23 cellular contexts compared by ENCODE assay signal in genomic region chr16:88524973-88525662, GRCh38. TPM values are rescaled to one million over a fixed set of nuclear protein-coding genes. Genes with fewer than 3 reads are reported as not detected.
DNase-seq lines count a peak whose midpoint lies in the region; ATAC-seq, FAIRE-seq and TF ChIP-seq lines count a peak whose summit lies in the region.
"Had no signal": no experiment of that assay in that cellular context is flagged by ENCODE, and none has a peak within 500 bp of the region (broad histone marks: within the 10 kb centered on the region; RNA-seq: fewer than 3 reads in every experiment).

No MANE protein-coding gene starts in this region.

- no peaks in the 10 kb centered on the region for H3K9me3 Mint-ChIP-seq in type B pancreatic cell

- no peak for TF ChIP-seq CTCF in right atrium auricular region (IDR thresholded peaks at IDR 0.05)
- TF ChIP-seq CTCF in bronchial epithelial cell (IDR thresholded peaks at IDR 0.05; ENCODE audit: insufficient read depth, low read length, severe bottlenecking), result no peak
- TF ChIP-seq CTCF in right lobe of liver (IDR thresholded peaks at IDR 0.05), result no peak
- no peak for TF ChIP-seq CTCF in type B pancreatic cell (conservative IDR thresholded peaks at IDR 0.05)

- H3K36me3 Mint-ChIP-seq in type B pancreatic cell, result no peaks in the 10 kb centered on the region

- H3K36me3 ChIP-seq in right atrium auricular region (no peaks in the 10 kb centered on the region), bronchial epithelial cell (ENCODE audit: control insufficient read depth, insufficient read depth, low read length) (no peaks in the 10 kb centered on the region), right lobe of liver (no peaks in the 10 kb centered on the region)
- H3K36me3 ChIP-seq: brain microvascular endothelial cell, ovary had no signal

- H3K27me3 Mint-ChIP-seq in type B pancreatic cell, result no peaks in the 10 kb centered on the region

- no peak for TF ChIP-seq POLR2A in right lobe of liver (IDR thresholded peaks at IDR 0.05)

- H3K9me3 ChIP-seq in right cardiac atrium (ENCODE audit: control insufficient read depth, low read length), result no peaks in the 10 kb centered on the region
- H3K9me3 ChIP-seq in right atrium auricular region, result no peaks in the 10 kb centered on the region
- no peaks in the 10 kb centered on the region for H3K9me3 ChIP-seq in right lobe of liver
- H3K9me3 ChIP-seq: ovary, sigmoid colon, tibial artery had no signal

- peaks cover 6% of the 10 kb centered on the region for H3K4me1 Mint-ChIP-seq in type B pancreatic cell (ENCODE audit: unreplicated experiment)

- ATAC-seq in right cardiac atrium (no peak), right lobe of liver (peak; percentile 31 to 36 (median 32)), GM19463 (IDR thresholded peaks at IDR 0.05; ENCODE audit: unreplicated experiment) (no peak), HG02642 (IDR thresholded peaks at IDR 0.05; ENCODE audit: poor library complexity, unreplicated experiment) (no peak)

- no peaks in the 10 kb centered on the region for H3K4me1 ChIP-seq in right cardiac atrium (ENCODE audit: control insufficient read depth, insufficient read depth, low read length)
- H3K4me1 ChIP-seq in right atrium auricular region, result peaks cover 0 to 43% of the 10 kb centered on the region in 2 donors
- peaks cover 0 to 12% (median 0%) of the 10 kb centered on the region in 4 donors for H3K4me1 ChIP-seq in right lobe of liver

- no peak overlapping the region for H3K27ac ChIP-seq in right cardiac atrium (ENCODE audit: low read length)
- H3K27ac ChIP-seq in right atrium auricular region, result no peak overlapping the region
- H3K27ac ChIP-seq in right lobe of liver, result no peak overlapping the region
- no peak overlapping the region for H3K27ac ChIP-seq in substantia nigra (ENCODE audit: low read depth, low read length, poor library complexity, severe bottlenecking)
- H3K27ac ChIP-seq: brain microvascular endothelial cell, sigmoid colon, tibial artery had no signal

- peak overlapping the region; percentile 71 for H3K27ac Mint-ChIP-seq in type B pancreatic cell

- no peak overlapping the region for H3K4me3 ChIP-seq in right cardiac atrium (ENCODE audit: low read length)
- H3K4me3 ChIP-seq in right atrium auricular region, result no peak overlapping the region
- H3K4me3 ChIP-seq in bronchial epithelial cell (ENCODE audit: low read depth, low read length), result no peak overlapping the region
- H3K4me3 ChIP-seq in right lobe of liver, result no peak overlapping the region
- H3K4me3 ChIP-seq: lung, ovary, sigmoid colon, tibial artery had no signal

- WGBS in right cardiac atrium, result 61% methylated on average over 18 of the region's 18 CpGs
- WGBS in right lobe of liver (ENCODE audit: insufficient coverage, low coverage, low lambda C conversion rate, missing lambda C conversion rate), result 14% methylated on average over 4 of the region's 18 CpGs

- H3K4me3 Mint-ChIP-seq in type B pancreatic cell, result no peak overlapping the region

- FAIRE-seq in bronchial epithelial cell (lab: Jason Lieb, UNC), result peak; percentile 83
- FAIRE-seq: TTC549 had no signal

- DNase-seq in right cardiac atrium, result peak; percentile 9 to 58 (median 45)
- DNase-seq in right atrium auricular region (ENCODE audit: low spot score), result no peak
- no peak for DNase-seq in bronchial epithelial cell (ENCODE audit: low read depth)
- peak in 1 of 3 donors; percentile 42 for DNase-seq in right lobe of liver
- DNase-seq in type B pancreatic cell (ENCODE audit: extremely low spot score, unreplicated experiment), result no peak
- no peak for DNase-seq in substantia nigra (lab: John Stamatoyannopoulos, UW)
- DNase-seq: activated CD4-positive, alpha-beta T cell treated with anti-CD3 and anti-CD28 coated beads for 1 hour; activated effector memory CD4-positive, alpha-beta T cell treated with Interleukin-2 at 50 U/mL for 16 hours; brain microvascular endothelial cell; cortex of kidney; foreskin fibroblast; NCI-H1417; NCI-H524 treated with DMSO at 0.1 percent for 48 hours; RPMI8226; sigmoid colon; stimulated activated naive CD4-positive, alpha-beta T cell treated with Interleukin-2 at 50 U/mL for 16 hours; SW 1271; tibial artery had no signal

- intact Hi-C loops in right cardiac atrium (cut with DNase I), result loop anchor here in 2 of 4 donors (5.0 to 10.0 kb wide), 2 partner anchors 83 to 330 kb away; no protein-coding TSS in a partner anchor
- intact Hi-C loops in right lobe of liver (cut with DNase I), result loop anchor here in 1 of 2 donors (5.0 kb wide), 1 partner anchor 83 kb away; no protein-coding TSS in a partner anchor

- H3K27me3 ChIP-seq in right cardiac atrium (ENCODE audit: control insufficient read depth, insufficient read depth), result no peaks in the 10 kb centered on the region
- H3K27me3 ChIP-seq in right atrium auricular region, result no peaks in the 10 kb centered on the region
- H3K27me3 ChIP-seq in bronchial epithelial cell (ENCODE audit: control insufficient read depth, insufficient read depth, low read length), result peaks cover 2% of the 10 kb centered on the region
- no peaks in the 10 kb centered on the region for H3K27me3 ChIP-seq in right lobe of liver
- H3K27me3 ChIP-seq: brain microvascular endothelial cell, ovary had no signal

RNA-seq across cellular contexts. Expression of gene ZC3H18, which starts 45.1 kb away (rescaled TPM):
- total RNA-seq in right cardiac atrium (10 to 100 TPM; 17.5 to 25.1 (median 21.2) TPM), right atrium auricular region (10 to 100 TPM in 1 of 2 donors, 1 to 10 TPM in 1; 7.9 to 10.0 TPM), bronchial epithelial cell (10.5 and 11.1 TPM in 2 replicates), right lobe of liver (10 to 100 TPM in 5 of 6 experiments, 1 to 10 TPM in 1; 8.7 to 22.8 (median 16.4) TPM), type B pancreatic cell (ENCODE audit: low replicate concordance) (56.5 and 70.2 TPM in 2 replicates)
- 19.6 TPM for polyA plus RNA-seq in right cardiac atrium

Comparison
In these comparisons a context has a peak if more than half of its experiments do, and no peak if none do; other contexts are left out.
1. DNase-seq: peak in right cardiac atrium (3 of 3); none in right atrium auricular region (single experiment), bronchial epithelial cell (single experiment), type B pancreatic cell (single experiment) and substantia nigra (0 of 49).
2. ATAC-seq: peak in right lobe of liver (4 of 4); none in right cardiac atrium (0 of 2), GM19463 (single experiment) and HG02642 (single experiment).